ENCODE assay signal across 20 cellular contexts in the genomic region with DNA sequence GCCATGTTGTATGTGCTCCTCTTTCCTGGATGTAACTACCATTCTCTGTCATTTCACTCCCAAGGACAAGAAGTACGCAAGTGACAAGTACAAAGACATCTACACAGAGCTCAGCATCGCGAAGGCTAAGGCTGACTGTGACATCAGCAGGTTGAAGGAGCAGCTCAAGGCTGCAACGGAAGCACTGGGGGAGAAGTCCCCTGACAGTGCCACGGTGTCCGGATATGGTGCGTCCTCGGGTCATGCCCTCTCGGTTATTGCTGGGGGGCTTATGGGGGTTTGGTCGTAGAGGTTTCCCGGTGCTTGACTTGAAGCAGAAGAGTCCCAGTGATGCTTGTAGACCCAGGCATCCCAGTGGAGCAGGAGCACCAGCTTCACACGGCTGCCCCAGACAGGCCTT. TPM values are rescaled to one million over a fixed set of nuclear protein-coding genes. Genes with fewer than 3 reads are reported as not detected.
DNase-seq lines count a peak whose midpoint lies in the region; ATAC-seq and TF ChIP-seq lines count a peak whose summit lies in the region.
"Had no signal": no experiment of that assay in that cellular context is flagged by ENCODE, and none has a peak within 500 bp of the region (broad histone marks: within the 10 kb centered on the region; RNA-seq: fewer than 3 reads in every experiment).

No MANE protein-coding gene starts in this region.

- no peaks in the 10 kb centered on the region for H3K9me3 Mint-ChIP-seq in activated CD8-positive, alpha-beta memory T cell treated with anti-CD3 and anti-CD28 coated beads, Interleukin-2, amount 10 ng/mL, durations not matched to agents 7 days and 5 days (ENCODE audit: low read depth)
- H3K9me3 Mint-ChIP-seq in activated naive CD8-positive, alpha-beta T cell (ENCODE audit: low read depth): no peaks in the 10 kb centered on the region
- no peaks in the 10 kb centered on the region for H3K9me3 Mint-ChIP-seq in MCF 10A (ENCODE audit: unreplicated experiment)

- BruUV-seq in PC-9 (replicated peaks; lab: Mats Ljungman, UMichigan) (TSS peak; percentile 2), MCF 10A (replicated peaks; lab: Mats Ljungman, UMichigan) (no TSS peak)

- DNase-seq in activated CD8-positive, alpha-beta memory T cell treated with anti-CD3 and anti-CD28 coated beads, Interleukin-2, amount 10 ng/mL, durations not matched to agents 7 days and 5 days: no peak
- no peak for DNase-seq in activated CD8-positive, alpha-beta memory T cell treated with anti-CD3 and anti-CD28 coated beads, Interleukin-2, amount 50 U/mL, for 4 hours
- DNase-seq in PC-9 (no peak), osteoblast (ENCODE audit: insufficient read length, low spot score, missing footprints) (peak; percentile 52), MCF 10A (ENCODE audit: unreplicated experiment) (no peak), D341Med (ENCODE audit: low spot score) (no peak), GF-D8 (lab: John Stamatoyannopoulos, UW) (no peak)
- DNase-seq: C1 segment of cervical spinal cord, dermis blood vessel endothelial cell, GOT3, heart right ventricle, MG63, NCI-H1436, NCI-H526, substantia nigra, T1000 had no signal

- TF ChIP-seq CTCF in PC-9 (conservative IDR thresholded peaks at IDR 0.05) (no peak), osteoblast (IDR thresholded peaks at IDR 0.05; ENCODE audit: extremely low read depth, low read depth, low read length) (no peak), MCF 10A (IDR thresholded peaks at IDR 0.05; ENCODE audit: unreplicated experiment) (no peak)

- H3K9me3 ChIP-seq in PC-9 (ENCODE audit: insufficient read depth, low read depth) (no peaks in the 10 kb centered on the region), osteoblast (ENCODE audit: low read depth, low read length) (no peaks in the 10 kb centered on the region)
- H3K9me3 ChIP-seq: A549, heart right ventricle, MG63 had no signal

- H3K36me3 Mint-ChIP-seq in activated CD8-positive, alpha-beta memory T cell treated with anti-CD3 and anti-CD28 coated beads, Interleukin-2, amount 10 ng/mL, durations not matched to agents 7 days and 5 days: peaks cover 59% of the 10 kb centered on the region
- H3K36me3 Mint-ChIP-seq in activated naive CD8-positive, alpha-beta T cell: peaks cover 18% of the 10 kb centered on the region
- peaks cover 82% of the 10 kb centered on the region for H3K36me3 Mint-ChIP-seq in MCF 10A (ENCODE audit: insufficient read depth, unreplicated experiment)

- no peaks in the 10 kb centered on the region for H3K79me2 ChIP-seq in PC-9 (ENCODE audit: low read depth)
- H3K79me2 ChIP-seq in osteoblast (ENCODE audit: insufficient read depth, low read length): no peaks in the 10 kb centered on the region

- H3K4me3 ChIP-seq in PC-9: no peak overlapping the region
- no peak overlapping the region for H3K4me3 ChIP-seq in osteoblast (ENCODE audit: insufficient read depth, low read length)
- H3K4me3 ChIP-seq: A549, heart right ventricle, MG63, SK-N-MC had no signal

- no peak for ATAC-seq in activated CD8-positive, alpha-beta memory T cell treated with anti-CD3 and anti-CD28 coated beads, Interleukin-2, amount 10 ng/mL, durations not matched to agents 7 days and 5 days
- ATAC-seq: A549, heart right ventricle, left lobe of liver had no signal

- H3K4me3 Mint-ChIP-seq in activated CD8-positive, alpha-beta memory T cell treated with anti-CD3 and anti-CD28 coated beads, Interleukin-2, amount 10 ng/mL, durations not matched to agents 7 days and 5 days: peak overlapping the region; percentile 10
- H3K4me3 Mint-ChIP-seq in activated naive CD8-positive, alpha-beta T cell: no peak overlapping the region
- no peak overlapping the region for H3K4me3 Mint-ChIP-seq in MCF 10A (ENCODE audit: unreplicated experiment)

- no peaks in the 10 kb centered on the region for H3K9me2 ChIP-seq in PC-9 (ENCODE audit: insufficient read depth)

- peaks cover 90% of the 10 kb centered on the region for H3K4me1 Mint-ChIP-seq in activated CD8-positive, alpha-beta memory T cell treated with anti-CD3 and anti-CD28 coated beads, Interleukin-2, amount 10 ng/mL, durations not matched to agents 7 days and 5 days
- peaks cover 64% of the 10 kb centered on the region for H3K4me1 Mint-ChIP-seq in activated naive CD8-positive, alpha-beta T cell (ENCODE audit: low read depth)
- H3K4me1 Mint-ChIP-seq in MCF 10A (ENCODE audit: insufficient read depth, unreplicated experiment): no peaks in the 10 kb centered on the region

- H4K20me1 ChIP-seq in PC-9 (ENCODE audit: insufficient read depth) (peaks cover 42% of the 10 kb centered on the region), osteoblast (ENCODE audit: insufficient read depth, low read length) (peaks cover 17% of the 10 kb centered on the region)

- H3K4me1 ChIP-seq in PC-9 (replicated peaks; ENCODE audit: insufficient read depth) (no peaks in the 10 kb centered on the region), osteoblast (ENCODE audit: insufficient read depth, low read length) (no peaks in the 10 kb centered on the region)
- H3K4me1 ChIP-seq: A549 had no signal

- POLR2A ChIA-PET in PC-9 (lab: Charles Lee; ENCODE audit: unreplicated experiment): no interaction called here
- POLR2A ChIA-PET in MCF 10A (lab: Yijun Ruan, JAX): interaction anchor here (1.4 kb wide), 1 partner anchor 60 kb away, joined by 4 read pairs; a partner anchor contains a TSS

- intact Hi-C loops in PC-9 (cut with micrococcal nuclease; ENCODE audit: unreplicated experiment) (no loop called here), MCF 10A (cut with micrococcal nuclease) (no loop called here)

- no peaks in the 10 kb centered on the region for H3K27me3 Mint-ChIP-seq in activated CD8-positive, alpha-beta memory T cell treated with anti-CD3 and anti-CD28 coated beads, Interleukin-2, amount 10 ng/mL, durations not matched to agents 7 days and 5 days
- no peaks in the 10 kb centered on the region for H3K27me3 Mint-ChIP-seq in activated naive CD8-positive, alpha-beta T cell
- H3K27me3 Mint-ChIP-seq in MCF 10A (ENCODE audit: insufficient read depth, unreplicated experiment): no peaks in the 10 kb centered on the region

- peak overlapping the region; percentile 71 for H3K27ac Mint-ChIP-seq in activated CD8-positive, alpha-beta memory T cell treated with anti-CD3 and anti-CD28 coated beads, Interleukin-2, amount 10 ng/mL, durations not matched to agents 7 days and 5 days
- H3K27ac Mint-ChIP-seq in activated naive CD8-positive, alpha-beta T cell: peak overlapping the region; percentile 86
- no peak overlapping the region for H3K27ac Mint-ChIP-seq in MCF 10A (ENCODE audit: low read depth, unreplicated experiment)

- H3K4me2 ChIP-seq in PC-9 (no peak overlapping the region), osteoblast (ENCODE audit: insufficient read depth, low read length) (no peak overlapping the region)
- H3K4me2 ChIP-seq: A549 had no signal

- CTCF ChIA-PET in activated CD8-positive, alpha-beta memory T cell treated with anti-CD3 and anti-CD28 coated beads, Interleukin-2, amount 10 ng/mL, durations not matched to agents 7 days and 5 days (lab: Charles Lee): interaction anchor here (0.6 to 1.1 kb wide), 2 partner anchors 13 to 24 kb away, joined by 3 read pairs; no protein-coding TSS in a partner anchor
- CTCF ChIA-PET in PC-9 (lab: Charles Lee) (no interaction called here), MCF 10A (lab: Yijun Ruan, JAX) (interaction anchor here (0.6 kb wide), 1 partner anchor 68 kb away, joined by 7 read pairs; no protein-coding TSS in a partner anchor)

- H2AFZ ChIP-seq in PC-9: no peak overlapping the region
- no peak overlapping the region for H2AFZ ChIP-seq in osteoblast (ENCODE audit: low read length)

- peaks cover 70% of the 10 kb centered on the region; the same call in 1 of the 2 replicates for H3F3A ChIP-seq in PC-9 (ENCODE audit: insufficient read depth, low read depth)

- no peak overlapping the region for H3K27ac ChIP-seq in PC-9
- no peak overlapping the region for H3K27ac ChIP-seq in osteoblast (ENCODE audit: low read depth, low read length)
- H3K27ac ChIP-seq: A549, SK-N-MC had no signal

- H3K27me3 ChIP-seq in PC-9 (ENCODE audit: insufficient read depth, low read depth) (no peaks in the 10 kb centered on the region), osteoblast (ENCODE audit: insufficient read depth, low read length) (no peaks in the 10 kb centered on the region)
- H3K27me3 ChIP-seq: heart right ventricle, MG63 had no signal

- H3K36me3 ChIP-seq in PC-9 (ENCODE audit: low read depth) (peaks cover 65% of the 10 kb centered on the region), osteoblast (ENCODE audit: insufficient read depth, low read length) (peaks cover 98% of the 10 kb centered on the region)

RNA-seq across cellular contexts. Expression of a gene that starts 28.9 kb away (rescaled TPM):
- total RNA-seq in activated CD8-positive, alpha-beta memory T cell treated with anti-CD3 and anti-CD28 coated beads, Interleukin-2, amount 10 ng/mL, durations not matched to agents 7 days and 5 days: 10 to 100 TPM in 1 of 2 experiments, 1 to 10 TPM in 1; 5.2 to 12.5 TPM
- total RNA-seq in PC-9 (2021) (4.1 and 5.0 TPM in 2 replicates), osteoblast (1.4 and 2.7 TPM in 2 replicates), MCF 10A (2022) (5.5 and 9.2 TPM in 2 replicates)

RNA-seq across cellular contexts. Expression of a gene that starts 59.8 kb away (rescaled TPM):
- total RNA-seq in activated CD8-positive, alpha-beta memory T cell treated with anti-CD3 and anti-CD28 coated beads, Interleukin-2, amount 10 ng/mL, durations not matched to agents 7 days and 5 days: 10 to 100 TPM; 36.2 to 47.7 TPM
- total RNA-seq in PC-9 (2021): 38.5 and 38.8 TPM in 2 replicates
- total RNA-seq in osteoblast: 104 and 174 TPM in 2 replicates
- total RNA-seq in MCF 10A (2022): 25.6 and 49.7 TPM in 2 replicates
